ENCODE assay signal across 8 cellular contexts in genomic region chr12:53625946-53626701, GRCh38. TPM values are rescaled to one million over a fixed set of nuclear protein-coding genes. Genes with fewer than 3 reads are reported as not detected.
DNase-seq lines count a peak whose midpoint lies in the region; ATAC-seq and TF ChIP-seq lines count a peak whose summit lies in the region.

Gene ATF7 (minus strand): TSS chr12:53626382. CDS start chr12:53601000, 25,382 bp downstream.

- H3K4me3 ChIP-seq in Jurkat, Clone E6-1 (ENCODE audit: low read length), result peak within 1 kb of the TSS; percentile 93
- H3K4me3 ChIP-seq in PC-9, result peak within 1 kb of the TSS; percentile 82
- H3K4me3 ChIP-seq in epithelial cell of proximal tubule (ENCODE audit: low read depth, low read length), result peak within 1 kb of the TSS; percentile 69

- H3F3A ChIP-seq in PC-9 (ENCODE audit: insufficient read depth, low read depth), result 0 out of 2 replicates have a peak, but pooled peaks cover 6% of the 10 kb centered on the region

- no TSS peak for BruUV-seq in PC-9 (replicated peaks; lab: Mats Ljungman, UMichigan)

- DNase-seq in DMS153 (lab: John Stamatoyannopoulos, UW), result peak; percentile 94
- DNase-seq in Jurkat, Clone E6-1 (ENCODE audit: low read depth, low spot score), result peak; percentile 97
- peak; percentile 90 to 98 for DNase-seq in PC-9
- peak; percentile 99 for DNase-seq in activated T-cell treated with anti-CD3 and anti-CD28 coated beads, Interleukin-2, amount 50 U/mL, for 1 hour
- DNase-seq in epithelial cell of proximal tubule (ENCODE audit: low read depth), result peak; percentile 85
- peak; percentile 98 for DNase-seq in mucosa of gallbladder (ENCODE audit: low spot score)
- peak; percentile 94 to 98 for DNase-seq in stimulated activated CD8-positive, alpha-beta memory T cell treated with anti-CD3 and anti-CD28 coated beads, Interleukin-4, amount 100 ng/mL, for 4 hours (ENCODE audit: low read depth in 2 of 2, low spot score in 1 of 2)

- POLR2A ChIA-PET in PC-9 (lab: Charles Lee; ENCODE audit: unreplicated experiment), result interaction anchor here (0.5 to 0.7 kb wide), 2 partner anchors 27 to 49 kb away, joined by 6 to 13 read pairs; no protein-coding TSS in a partner anchor

- H3K27ac ChIP-seq in PC-9, result peak within 1 kb of the TSS; percentile 72

- H3K27me3 ChIP-seq in PC-9 (ENCODE audit: insufficient read depth, low read depth), result no peaks in the 10 kb centered on the region

- peak within 1 kb of the TSS; percentile 100 for H3K4me2 ChIP-seq in PC-9

- CTCF ChIA-PET in PC-9 (lab: Charles Lee), result interaction anchor here (0.7 kb wide), 2 partner anchors 100 to 132 kb away, joined by 3 to 5 read pairs; no protein-coding TSS in a partner anchor

- no peaks in the 10 kb centered on the region; the same call in 1 of the 2 replicates for H4K20me1 ChIP-seq in PC-9 (ENCODE audit: insufficient read depth)

- no peaks in the 10 kb centered on the region for H3K36me3 ChIP-seq in PC-9 (ENCODE audit: low read depth)

- H2AFZ ChIP-seq in PC-9, result peak within 1 kb of the TSS; percentile 84

- H3K9me3 ChIP-seq in PC-9 (ENCODE audit: insufficient read depth, low read depth), result no peaks in the 10 kb centered on the region

- peaks cover 29% of the 10 kb centered on the region for H3K4me1 ChIP-seq in PC-9 (replicated peaks; ENCODE audit: insufficient read depth)

- ATAC-seq in GM21619 (IDR thresholded peaks at IDR 0.05; ENCODE audit: unreplicated experiment), result peak; percentile 95

- no peaks in the 10 kb centered on the region for H3K9me2 ChIP-seq in PC-9 (ENCODE audit: insufficient read depth)

- H3K79me2 ChIP-seq in PC-9 (ENCODE audit: low read depth), result peaks cover 44% of the 10 kb centered on the region

- intact Hi-C loops in PC-9 (cut with micrococcal nuclease; ENCODE audit: unreplicated experiment), result loop anchor here (1.0 kb wide), 1 partner anchor 50 kb away; the partner anchor contains the start of gene ATP5MC2

- TF ChIP-seq CTCF in PC-9 (conservative IDR thresholded peaks at IDR 0.05) (no peak), epithelial cell of proximal tubule (conservative IDR thresholded peaks at IDR 0.05; ENCODE audit: low read depth, low read length) (no peak)

RNA-seq across cellular contexts. Expression of gene ATF7, which starts in this region (rescaled TPM):
- polyA plus RNA-seq in Jurkat, Clone E6-1 (2012; ENCODE audit: insufficient read depth, insufficient read length), result 19.9 TPM
- total RNA-seq in PC-9 (2021), result 16.3 and 24.7 TPM in 2 replicates
- 8.8 and 9.2 TPM in 2 replicates for total RNA-seq in epithelial cell of proximal tubule
- 53.3 TPM for total RNA-seq in mucosa of gallbladder

Comparison
In these comparisons a context has a peak if more than half of its experiments do, and no peak if none do; other contexts are left out.
1. Peak in every context shown above with its lines: DNase-seq, ATAC-seq, H3K4me3 ChIP-seq and H3K27ac ChIP-seq.